ENCODE assay signal across 28 cellular contexts in the genomic region with DNA sequence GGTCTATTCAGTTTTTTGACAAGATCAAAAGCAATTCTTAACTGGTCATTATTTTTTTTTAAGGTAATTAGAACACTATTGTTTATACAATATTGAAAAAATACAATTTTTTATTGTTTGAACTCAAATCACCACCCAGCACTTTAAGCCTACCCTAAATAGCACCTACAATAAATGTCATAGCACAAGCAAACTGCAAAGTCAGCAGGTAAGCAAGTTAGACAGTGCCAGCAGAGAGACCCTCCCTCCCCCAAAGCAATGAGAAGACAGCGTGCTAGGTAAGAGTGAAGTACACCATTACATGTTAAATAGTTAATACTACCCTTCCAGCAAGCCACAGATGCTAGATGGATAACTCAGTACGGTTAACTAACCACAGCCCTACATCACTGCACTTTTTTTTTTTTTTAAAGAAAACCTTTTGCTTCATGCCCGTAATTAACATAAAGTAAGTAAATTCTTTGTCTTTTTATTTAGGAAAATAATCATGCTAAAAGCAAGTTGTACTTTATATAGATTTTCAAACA.
DNase-seq lines count a peak whose midpoint lies in the region; ATAC-seq, FAIRE-seq and TF ChIP-seq lines count a peak whose summit lies in the region.
"Had no signal": no experiment of that assay in that cellular context is flagged by ENCODE, and none has a peak within 500 bp of the region (broad histone marks: within the 10 kb centered on the region; RNA-seq: fewer than 3 reads in every experiment).

No MANE protein-coding gene starts in this region.

- TF ChIP-seq CTCF in heart left ventricle (IDR thresholded peaks at IDR 0.05): no peak
- no peak for TF ChIP-seq CTCF in RWPE2 (IDR thresholded peaks at IDR 0.05; ENCODE audit: poor library complexity, severe bottlenecking)
- TF ChIP-seq CTCF in type B pancreatic cell (conservative IDR thresholded peaks at IDR 0.05): no peak
- no peak for TF ChIP-seq CTCF in PC-3 (conservative IDR thresholded peaks at IDR 0.05; ENCODE audit: low read depth, low read length)

- no peaks in the 10 kb centered on the region for H3K9me2 ChIP-seq in PC-3 (replicated peaks; ENCODE audit: low read length)

- TF ChIP-seq POLR2A in heart left ventricle (IDR thresholded peaks at IDR 0.05): no peak

- H3K27me3 ChIP-seq in heart left ventricle (no peaks in the 10 kb centered on the region), right cardiac atrium (ENCODE audit: control insufficient read depth, insufficient read depth) (no peaks in the 10 kb centered on the region), RWPE2 (ENCODE audit: insufficient read depth, poor library complexity, severe bottlenecking) (no peaks in the 10 kb centered on the region), PC-3 (ENCODE audit: low read length) (no peaks in the 10 kb centered on the region)
- H3K27me3 ChIP-seq: BLaER1 treated with 17β-estradiol and CSF1 and Interleukin-3, amounts not matched to agents 10 nM and 100 nM; ovary; right atrium auricular region; tibial nerve had no signal

- H3K27ac ChIP-seq in heart left ventricle (peak overlapping the region in 8 of 12 donors; percentile 62 to 89 (median 78)), right cardiac atrium (ENCODE audit: low read length) (no peak overlapping the region), RWPE2 (ENCODE audit: poor library complexity, severe bottlenecking) (peak overlapping the region; percentile 84), PC-3 (ENCODE audit: low read length) (no peak overlapping the region)
- H3K27ac ChIP-seq: BLaER1 treated with 17β-estradiol and CSF1 and Interleukin-3, amounts not matched to agents 10 nM and 100 nM; HL-60 had no signal

- no peak overlapping the region for H2AFZ ChIP-seq in PC-3 (ENCODE audit: low read length)

- POLR2A ChIA-PET in PC-3 (lab: Charles Lee; ENCODE audit: unreplicated experiment): no interaction called here

- H3K79me2 ChIP-seq in PC-3 (ENCODE audit: low read length): no peaks in the 10 kb centered on the region

- H3K4me1 ChIP-seq in heart left ventricle (peaks cover 2 to 58% (median 36%) of the 10 kb centered on the region in 12 donors), right cardiac atrium (ENCODE audit: control insufficient read depth, insufficient read depth, low read length) (peaks cover 16% of the 10 kb centered on the region), RWPE2 (ENCODE audit: insufficient read depth, poor library complexity, severe bottlenecking) (peaks cover 25% of the 10 kb centered on the region), PC-3 (ENCODE audit: insufficient read depth, low read length) (peaks cover 29% of the 10 kb centered on the region)

- no peaks in the 10 kb centered on the region for H3K9me3 Mint-ChIP-seq in type B pancreatic cell
- H3K9me3 Mint-ChIP-seq: activated CD4-positive, alpha-beta memory T cell treated with anti-CD3 and anti-CD28 coated beads, Interleukin-2, amount 10 ng/mL, durations not matched to agents 7 days and 5 days; naive thymus-derived CD8-positive, alpha-beta T cell; stimulated activated naive CD8-positive, alpha-beta T cell treated with anti-CD3 and anti-CD28 coated beads, Interleukin-15, Interleukin-2, amounts not matched to agents 100 ng/mL and 50 ng/mL, for 24 hours had no signal

- no peaks in the 10 kb centered on the region for H3F3A ChIP-seq in PC-3 (ENCODE audit: low read length, unreplicated experiment)

- ATAC-seq in heart left ventricle (no peak), right cardiac atrium (no peak), RWPE2 (ENCODE audit: low read depth) (no peak), GM21526 (IDR thresholded peaks at IDR 0.05; ENCODE audit: low FRiP score, unreplicated experiment) (no peak), PC-3 (no peak)
- ATAC-seq: activated CD4-positive, CD25-positive, alpha-beta regulatory T cell treated with anti-CD3 and anti-CD28 coated beads, Interleukin-2, amount 50 U/mL, for 24 hours; GM12878; naive thymus-derived CD8-positive, alpha-beta T cell had no signal

- H3K27ac Mint-ChIP-seq in type B pancreatic cell: peak overlapping the region; percentile 94
- H3K27ac Mint-ChIP-seq: activated CD4-positive, alpha-beta memory T cell treated with anti-CD3 and anti-CD28 coated beads, Interleukin-2, amount 10 ng/mL, durations not matched to agents 7 days and 5 days; stimulated activated naive CD8-positive, alpha-beta T cell treated with anti-CD3 and anti-CD28 coated beads, Interleukin-15, Interleukin-2, amounts not matched to agents 100 ng/mL and 50 ng/mL, for 24 hours had no signal

- no peaks in the 10 kb centered on the region for H3K9me3 ChIP-seq in heart left ventricle
- no peaks in the 10 kb centered on the region for H3K9me3 ChIP-seq in right cardiac atrium (ENCODE audit: control insufficient read depth, low read length)
- no peaks in the 10 kb centered on the region for H3K9me3 ChIP-seq in RWPE2 (ENCODE audit: severe bottlenecking)
- H3K9me3 ChIP-seq in PC-3 (ENCODE audit: low read length): no peaks in the 10 kb centered on the region
- H3K9me3 ChIP-seq: BLaER1 treated with 17β-estradiol and CSF1 and Interleukin-3, amounts not matched to agents 10 nM and 100 nM; ovary; right atrium auricular region; tibial nerve had no signal

- H3K4me3 Mint-ChIP-seq in type B pancreatic cell: no peak overlapping the region
- H3K4me3 Mint-ChIP-seq: activated CD4-positive, alpha-beta memory T cell treated with anti-CD3 and anti-CD28 coated beads, Interleukin-2, amount 10 ng/mL, durations not matched to agents 7 days and 5 days; naive thymus-derived CD8-positive, alpha-beta T cell; stimulated activated naive CD8-positive, alpha-beta T cell treated with anti-CD3 and anti-CD28 coated beads, Interleukin-15, Interleukin-2, amounts not matched to agents 100 ng/mL and 50 ng/mL, for 24 hours had no signal

- no peaks in the 10 kb centered on the region for H3K27me3 Mint-ChIP-seq in type B pancreatic cell
- H3K27me3 Mint-ChIP-seq: activated CD4-positive, alpha-beta memory T cell treated with anti-CD3 and anti-CD28 coated beads, Interleukin-2, amount 10 ng/mL, durations not matched to agents 7 days and 5 days; naive thymus-derived CD8-positive, alpha-beta T cell; stimulated activated naive CD8-positive, alpha-beta T cell treated with anti-CD3 and anti-CD28 coated beads, Interleukin-15, Interleukin-2, amounts not matched to agents 100 ng/mL and 50 ng/mL, for 24 hours had no signal

- no peak for DNase-seq in heart left ventricle
- DNase-seq in right cardiac atrium: no peak
- DNase-seq in RWPE2 (ENCODE audit: low spot score): no peak
- peak; percentile 58 for DNase-seq in kidney tubule cell (ENCODE audit: low spot score)
- DNase-seq in type B pancreatic cell (ENCODE audit: extremely low spot score, unreplicated experiment): no peak
- no peak for DNase-seq in GM19239 (ENCODE audit: insufficient read length, low spot score)
- no peak for DNase-seq in PC-3
- DNase-seq: activated CD4-positive, alpha-beta memory T cell treated with anti-CD3 and anti-CD28 coated beads, Interleukin-2, amount 10 ng/mL, durations not matched to agents 7 days and 5 days; activated effector memory CD4-positive, alpha-beta T cell treated with Interleukin-2 at 50 U/mL for 16 hours; COR-L47; DMS79 treated with DMSO at 0.1 percent for 48 hours; midbrain; naive thymus-derived CD8-positive, alpha-beta T cell; NCI-H2081; NCI-H345; NCI-H774; ovary; SHP77 treated with DMSO at 0.1 percent for 48 hours; stimulated activated CD4-positive, alpha-beta T cell treated with anti-CD3 and anti-CD28 coated beads, Interleukin-4, amount 100 ng/mL, for 4 hours had no signal

- peaks cover 63% of the 10 kb centered on the region for H3K4me1 Mint-ChIP-seq in type B pancreatic cell (ENCODE audit: unreplicated experiment)

- CTCF ChIA-PET in PC-3 (lab: Charles Lee): no interaction called here

- H3K4me2 ChIP-seq in PC-3 (ENCODE audit: low read length): no peak overlapping the region
- H3K4me2 ChIP-seq: BLaER1 treated with 17β-estradiol and CSF1 and Interleukin-3, amounts not matched to agents 10 nM and 100 nM had no signal

- H4K20me1 ChIP-seq in PC-3 (ENCODE audit: low read length): no peaks in the 10 kb centered on the region

- H3K36me3 ChIP-seq in heart left ventricle (peaks cover 0 to 43% (median 29%) of the 10 kb centered on the region in 9 donors), RWPE2 (ENCODE audit: low read depth) (peaks cover 38% of the 10 kb centered on the region), PC-3 (ENCODE audit: low read depth, low read length) (no peaks in the 10 kb centered on the region)
- H3K36me3 ChIP-seq: ovary had no signal

- intact Hi-C loops in heart left ventricle (cut with DNase I): loop anchor here in 4 of 10 donors (5.0 to 10.0 kb wide), 4 partner anchors 120 to 180 kb away; partner anchors contain the start of gene UBE2H (in 2 of the 4)
- intact Hi-C loops in right cardiac atrium (cut with DNase I): loop anchor here in 2 of 4 donors (5.0 to 10.0 kb wide), 2 partner anchors 115 to 122 kb away; partner anchors contain the start of gene UBE2H (in 1 of the 2)
- intact Hi-C loops in PC-3 (cut with micrococcal nuclease): no loop called here

- H3K36me3 Mint-ChIP-seq in type B pancreatic cell: peaks cover 30% of the 10 kb centered on the region

- WGBS in heart left ventricle, 4 donors: 86 to 91% (median 88%) methylated on average over 3 of the region's 3 CpGs
- 83% methylated on average over 3 of the region's 3 CpGs for WGBS in right cardiac atrium

- no peak overlapping the region for H3K4me3 ChIP-seq in heart left ventricle
- H3K4me3 ChIP-seq in right cardiac atrium (ENCODE audit: low read length): no peak overlapping the region
- H3K4me3 ChIP-seq in RWPE2 (ENCODE audit: severe bottlenecking): no peak overlapping the region
- H3K4me3 ChIP-seq in PC-3 (ENCODE audit: low read length): no peak overlapping the region
- H3K4me3 ChIP-seq: BLaER1 treated with 17β-estradiol and CSF1 and Interleukin-3, amounts not matched to agents 10 nM and 100 nM; GM12878; ovary; right atrium auricular region; tibial nerve had no signal

- no peak for FAIRE-seq in GM19239 (lab: Jason Lieb, UNC)
- FAIRE-seq: GM12878, H1 had no signal

- H3K9ac ChIP-seq in PC-3 (ENCODE audit: low read length): no peak overlapping the region
- H3K9ac ChIP-seq: BLaER1 treated with 17β-estradiol and CSF1 and Interleukin-3, amounts not matched to agents 10 nM and 100 nM had no signal

- BruUV-seq in PC-3 (replicated peaks; lab: Mats Ljungman, UMichigan): no TSS peak

Comparison
In these comparisons a context has a peak if more than half of its experiments do, and no peak if none do; other contexts are left out.
1. H3K27ac ChIP-seq: peak in heart left ventricle (8 of 12) and RWPE2 (single experiment); none in right cardiac atrium (single experiment) and PC-3 (single experiment).